Comparison of ENCODE assay signal across 8 cellular contexts in the genomic region with DNA sequence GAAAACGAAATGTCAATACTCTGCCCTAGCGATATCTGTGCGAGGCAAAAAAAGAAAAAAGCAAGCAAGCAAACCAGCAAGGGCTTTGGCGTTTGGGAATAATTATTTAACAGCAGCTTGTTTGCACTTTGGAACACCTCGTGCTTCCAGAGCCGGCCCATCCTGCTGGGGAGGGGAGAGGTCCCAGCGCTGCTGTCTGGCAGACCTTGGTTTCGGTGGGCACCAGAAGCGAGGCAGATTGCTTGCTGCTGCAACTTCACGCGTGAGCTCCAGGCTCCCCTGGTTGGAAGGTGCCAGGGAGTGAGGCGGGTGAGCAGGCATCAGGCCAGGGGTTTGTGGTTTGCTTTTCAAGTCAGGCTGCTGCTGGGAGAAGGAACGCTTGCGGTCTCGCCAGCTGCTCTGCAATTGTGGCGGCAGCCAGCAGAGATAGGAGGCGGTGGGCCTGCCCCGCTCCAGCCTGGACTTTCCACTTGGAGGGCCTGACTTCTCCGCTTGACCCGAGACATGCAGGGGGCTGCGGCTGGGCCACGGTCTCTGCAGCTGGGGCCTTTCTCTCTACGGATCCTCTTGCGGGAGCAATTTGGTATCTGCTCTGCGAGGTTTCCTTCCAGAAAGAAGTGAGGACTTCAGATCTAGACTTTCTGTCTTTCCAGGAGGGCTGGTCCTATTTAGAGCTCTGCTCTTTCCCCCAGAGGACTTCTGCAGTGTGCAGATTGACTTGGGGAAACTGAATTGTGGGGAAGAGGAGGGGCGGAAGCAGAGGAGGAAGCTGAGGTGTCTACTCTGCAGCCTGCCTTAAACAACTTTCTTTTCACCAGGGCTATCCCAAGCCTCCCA.
DNase-seq lines count a peak whose midpoint lies in the region; ATAC-seq, FAIRE-seq and TF ChIP-seq lines count a peak whose summit lies in the region.

No MANE protein-coding gene starts in this region.

- H3K79me1 ChIP-seq in H9 (ENCODE audit: insufficient read depth, low read depth, low read length, poor library complexity, severe bottlenecking): no peaks in the 10 kb centered on the region

- no peak overlapping the region for H3K56ac ChIP-seq in H9 (ENCODE audit: insufficient read length, low read depth, low read length)

- H3K23ac ChIP-seq in H9 (ENCODE audit: insufficient read length, low read depth, low read length): no peak overlapping the region

- H3K9me3 Mint-ChIP-seq in H9: no peaks in the 10 kb centered on the region; a peak in 1 of 5 replicates
- no peaks in the 10 kb centered on the region for H3K9me3 Mint-ChIP-seq in osteocyte (ENCODE audit: unreplicated experiment)

- H4K91ac ChIP-seq in H9 (ENCODE audit: insufficient read length, low read depth, low read length): peak overlapping the region; percentile 19

- H2AFZ ChIP-seq in H9 (ENCODE audit: low read length) (no peak overlapping the region), OCI-LY3 (ENCODE audit: low read depth, low read length) (peak overlapping the region; percentile 69)

- H3K4me1 Mint-ChIP-seq in H9 (peaks cover 2 to 3% of the 10 kb centered on the region in 2 experiments; a peak in 2 of 4 replicates), osteocyte (ENCODE audit: unreplicated experiment) (peaks cover 56% of the 10 kb centered on the region)

- H3K36me3 ChIP-seq in BLaER1 treated with 17β-estradiol and CSF1 and Interleukin-3, amounts not matched to agents 10 nM and 100 nM: no peaks in the 10 kb centered on the region
- no peaks in the 10 kb centered on the region for H3K36me3 ChIP-seq in OCI-LY3 (replicated peaks; ENCODE audit: low read depth, low read length)

- no peak for FAIRE-seq in frontal cortex (lab: Jason Lieb, UNC)

- peak; percentile 36 for DNase-seq in H9
- DNase-seq in activated effector memory CD4-positive, alpha-beta T cell treated with Interleukin-2 at 50 U/mL for 16 hours: peak; percentile 3
- DNase-seq in fibroblast of villous mesenchyme (ENCODE audit: low read depth): peak; percentile 96
- DNase-seq in osteocyte (ENCODE audit: extremely low spot score, unreplicated experiment): peak; percentile 86
- no peak for DNase-seq in frontal cortex (ENCODE audit: low spot score in 2 of 2)

- H3K36me3 Mint-ChIP-seq in H9 (ENCODE audit: insufficient read depth in 1 of 3, low read depth in 3 of 3) (peaks cover 0 to 6% (median 0%) of the 10 kb centered on the region in 3 experiments; a peak in 4 of 7 replicates), osteocyte (ENCODE audit: unreplicated experiment) (peaks cover 40% of the 10 kb centered on the region)

- H4K5ac ChIP-seq in H9 (ENCODE audit: insufficient read length, low read depth, low read length): no peak overlapping the region

- H3K9me3 ChIP-seq in BLaER1 treated with 17β-estradiol and CSF1 and Interleukin-3, amounts not matched to agents 10 nM and 100 nM (replicated peaks in 1 of 11): peaks cover 0 to 5% (median 0%) of the 10 kb centered on the region in 11 experiments; a peak in 1 of 22 replicates
- no peaks in the 10 kb centered on the region for H3K9me3 ChIP-seq in H9 (ENCODE audit: control insufficient read depth, low read depth, low read length)
- H3K9me3 ChIP-seq in OCI-LY3 (ENCODE audit: insufficient read depth, low read length): no peaks in the 10 kb centered on the region

- H4K8ac ChIP-seq in H9 (replicated peaks; ENCODE audit: insufficient read length, low read depth, low read length): no peak overlapping the region

- peak overlapping the region; percentile 59 to 89 (median 81); a peak in 21 of 22 replicates for H3K27ac ChIP-seq in BLaER1 treated with 17β-estradiol and CSF1 and Interleukin-3, amounts not matched to agents 10 nM and 100 nM
- H3K27ac ChIP-seq in H9 (ENCODE audit: insufficient read length, low read depth, low read length): no peak overlapping the region
- peak overlapping the region; percentile 82 for H3K27ac ChIP-seq in OCI-LY3 (ENCODE audit: low read length)

- no peaks in the 10 kb centered on the region for H3K27me3 Mint-ChIP-seq in H9 (ENCODE audit: low read depth)
- H3K27me3 Mint-ChIP-seq in osteocyte (ENCODE audit: unreplicated experiment): no peaks in the 10 kb centered on the region

- WGBS in H9 (ENCODE audit: extremely low coverage, insufficient read length, low lambda C conversion rate): no CpG with 5 or more reads among the region's 26 CpGs

- TF ChIP-seq CTCF in H9 (conservative IDR thresholded peaks at IDR 0.05) (no peak), OCI-LY3 (IDR thresholded peaks at IDR 0.05; ENCODE audit: low read depth, low read length) (no peak), fibroblast of villous mesenchyme (IDR thresholded peaks at IDR 0.05; ENCODE audit: insufficient read depth, low read depth, low read length) (no peak), osteocyte (IDR thresholded peaks at IDR 0.05) (no peak)

- H2BK5ac ChIP-seq in H9 (ENCODE audit: insufficient read length, low read length): no peak overlapping the region

- no peak for ATAC-seq in GM21619 (IDR thresholded peaks at IDR 0.05; ENCODE audit: unreplicated experiment)

- H3K4me3 ChIP-seq in BLaER1 treated with 17β-estradiol and CSF1 and Interleukin-3, amounts not matched to agents 10 nM and 100 nM: peak overlapping the region; percentile 41 to 66 (median 50)
- H3K4me3 ChIP-seq in OCI-LY3 (ENCODE audit: low read length): peak overlapping the region; percentile 75
- peak overlapping the region; percentile 32 for H3K4me3 ChIP-seq in fibroblast of villous mesenchyme (ENCODE audit: low read depth, low read length)

- H3K27ac Mint-ChIP-seq in H9: peak overlapping the region; percentile 67 to 89 (median 82)
- peak overlapping the region; percentile 66 for H3K27ac Mint-ChIP-seq in osteocyte (ENCODE audit: unreplicated experiment)

- H3K4me2 ChIP-seq in BLaER1 treated with 17β-estradiol and CSF1 and Interleukin-3, amounts not matched to agents 10 nM and 100 nM: peak overlapping the region; percentile 71 to 97 (median 92)
- H3K4me2 ChIP-seq in H9 (ENCODE audit: insufficient read depth, insufficient read length, low read length) (no peak overlapping the region), OCI-LY3 (ENCODE audit: low read length) (peak overlapping the region; percentile 99)

- H2BK15ac ChIP-seq in H9 (ENCODE audit: low read depth, low read length): no peak overlapping the region

- no peaks in the 10 kb centered on the region for H3K27me3 ChIP-seq in BLaER1 treated with 17β-estradiol and CSF1 and Interleukin-3, amounts not matched to agents 10 nM and 100 nM
- H3K27me3 ChIP-seq in H9 (ENCODE audit: insufficient read depth, low read length) (no peaks in the 10 kb centered on the region), OCI-LY3 (ENCODE audit: low read depth, low read length) (no peaks in the 10 kb centered on the region)

- peaks cover 53 to 80% (median 62%) of the 10 kb centered on the region in 10 experiments for H3K4me1 ChIP-seq in BLaER1 treated with 17β-estradiol and CSF1 and Interleukin-3, amounts not matched to agents 10 nM and 100 nM
- H3K4me1 ChIP-seq in H9 (ENCODE audit: insufficient read depth, low read length) (no peaks in the 10 kb centered on the region), OCI-LY3 (ENCODE audit: low read length) (peaks cover 40% of the 10 kb centered on the region)

- H2BK120ac ChIP-seq in H9 (ENCODE audit: low read depth, low read length, poor library complexity, severe bottlenecking): no peak overlapping the region

- H4K20me1 ChIP-seq in BLaER1 treated with 17β-estradiol and CSF1 and Interleukin-3, amounts not matched to agents 10 nM and 100 nM: no peaks in the 10 kb centered on the region
- no peaks in the 10 kb centered on the region for H4K20me1 ChIP-seq in H9 (ENCODE audit: control insufficient read depth, insufficient read depth, insufficient read length)
- no peaks in the 10 kb centered on the region for H4K20me1 ChIP-seq in OCI-LY3 (ENCODE audit: insufficient read depth, low read length)

- H2BK12ac ChIP-seq in H9 (ENCODE audit: insufficient read length, low read depth, low read length): no peak overlapping the region

- H3K79me2 ChIP-seq in H9 (ENCODE audit: insufficient read depth, low read length) (no peaks in the 10 kb centered on the region), OCI-LY3 (ENCODE audit: low read length) (no peaks in the 10 kb centered on the region)

- H3T11ph ChIP-seq in H9 (ENCODE audit: low read length): no peak overlapping the region

- H3K4ac ChIP-seq in H9 (ENCODE audit: low read depth, low read length): no peak overlapping the region

- no peaks in the 10 kb centered on the region for H3K23me2 ChIP-seq in H9 (ENCODE audit: insufficient read length, low read depth, low read length, poor library complexity, severe bottlenecking)

- H2AK5ac ChIP-seq in H9 (ENCODE audit: insufficient read length, low read length): no peak overlapping the region

- H3K4me3 Mint-ChIP-seq in H9 (no peak overlapping the region), osteocyte (ENCODE audit: unreplicated experiment) (no peak overlapping the region)

- H2BK20ac ChIP-seq in H9 (ENCODE audit: low read depth, low read length, poor library complexity, severe bottlenecking): no peak overlapping the region

- no peak overlapping the region for H3K18ac ChIP-seq in H9 (ENCODE audit: insufficient read length, low read depth, low read length)

- H3K14ac ChIP-seq in H9 (ENCODE audit: insufficient read depth, low read length): peak overlapping the region; percentile 28; the same call in 1 of the 2 replicates

- peak overlapping the region; percentile 51 to 79 (median 74); a peak in 21 of 22 replicates for H3K9ac ChIP-seq in BLaER1 treated with 17β-estradiol and CSF1 and Interleukin-3, amounts not matched to agents 10 nM and 100 nM
- H3K9ac ChIP-seq in H9 (ENCODE audit: extremely low read depth, insufficient read length, low read length): no peak overlapping the region
- peak overlapping the region; percentile 63 for H3K9ac ChIP-seq in OCI-LY3 (ENCODE audit: low read length)

Comparison
In these comparisons a context has a peak if more than half of its experiments do, and no peak if none do; other contexts are left out.
1. DNase-seq: peak in H9 (single experiment), activated effector memory CD4-positive, alpha-beta T cell treated with Interleukin-2 at 50 U/mL for 16 hours (single experiment), fibroblast of villous mesenchyme (single experiment) and osteocyte (single experiment); none in frontal cortex (0 of 2).
2. Peak in every context shown above with its lines, with median percentiles within 50 percentile points of each other: H3K4me3 ChIP-seq.